1 cellular context compared by ENCODE assay signal in the genomic region with DNA sequence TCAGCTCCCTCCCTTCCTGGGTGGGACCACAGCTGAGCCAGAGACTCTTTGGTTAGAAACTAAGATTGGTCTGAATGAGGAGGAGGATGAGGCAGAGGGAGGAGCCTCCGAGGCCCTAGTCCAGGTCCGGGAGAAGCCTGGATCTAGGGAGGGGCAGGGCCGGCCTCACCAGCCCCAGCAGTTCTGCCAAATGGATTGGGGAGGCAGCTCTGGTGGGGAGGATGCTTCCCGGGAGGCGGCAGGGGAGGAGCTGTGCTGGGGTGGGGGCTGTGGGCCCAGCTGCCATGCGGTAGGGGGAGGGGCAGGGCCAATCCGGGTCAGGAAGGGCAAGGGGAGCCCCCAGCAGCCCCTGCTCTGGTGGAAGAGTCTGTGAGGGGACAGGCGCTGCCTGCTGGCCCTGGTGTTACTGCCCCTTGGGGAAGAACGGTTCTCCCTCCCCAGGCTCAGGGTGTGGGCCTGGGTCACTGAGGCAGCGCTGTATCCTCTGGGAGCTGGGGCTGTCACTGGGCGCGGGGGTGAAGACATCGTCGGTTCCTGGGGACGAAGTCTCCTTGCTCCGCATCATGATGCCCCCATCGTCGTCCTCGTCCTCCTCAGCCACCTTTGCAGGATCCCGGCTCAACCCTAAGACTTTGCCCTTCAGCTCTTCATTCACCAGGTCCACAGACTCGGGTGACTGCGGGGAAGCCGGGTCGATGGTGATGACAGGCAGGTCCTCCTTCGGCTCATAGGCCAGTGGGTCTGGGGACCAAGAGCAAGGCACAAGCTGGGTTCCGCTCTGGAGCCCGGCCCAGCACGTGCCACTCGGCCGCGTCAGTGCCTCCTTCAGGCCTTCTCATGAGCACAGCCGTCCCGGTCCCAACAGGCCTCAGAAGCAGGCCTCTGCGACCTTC.
TF ChIP-seq lines count a peak whose summit lies in the region.

No MANE protein-coding gene starts in this region.

TF ChIP-seq in HepG2, 621 proteins besides CTCF, POLR2A, EP300 and RAD21 (continued from another document):
- TF ChIP-seq BRF2 (CRISPR knock-in tag; IDR thresholded peaks at IDR 0.05), result no peak
- TF ChIP-seq ZNF644 (CRISPR knock-in tag; IDR thresholded peaks at IDR 0.05; ENCODE audit: low read depth), result no peak
- no peak for TF ChIP-seq SMARCC2 (IDR thresholded peaks at IDR 0.05)
- TF ChIP-seq POGZ (CRISPR knock-in tag; IDR thresholded peaks at IDR 0.05), result no peak
- no peak for TF ChIP-seq SNAI1 (CRISPR knock-in tag; IDR thresholded peaks at IDR 0.05; ENCODE audit: borderline replicate concordance)
- TF ChIP-seq PTBP1 (IDR thresholded peaks at IDR 0.05; ENCODE audit: low read depth, low read length, poor library complexity, severe bottlenecking), result no peak
- TF ChIP-seq ZKSCAN5 (CRISPR knock-in tag; IDR thresholded peaks at IDR 0.05), result no peak
- TF ChIP-seq, protein P1, sequence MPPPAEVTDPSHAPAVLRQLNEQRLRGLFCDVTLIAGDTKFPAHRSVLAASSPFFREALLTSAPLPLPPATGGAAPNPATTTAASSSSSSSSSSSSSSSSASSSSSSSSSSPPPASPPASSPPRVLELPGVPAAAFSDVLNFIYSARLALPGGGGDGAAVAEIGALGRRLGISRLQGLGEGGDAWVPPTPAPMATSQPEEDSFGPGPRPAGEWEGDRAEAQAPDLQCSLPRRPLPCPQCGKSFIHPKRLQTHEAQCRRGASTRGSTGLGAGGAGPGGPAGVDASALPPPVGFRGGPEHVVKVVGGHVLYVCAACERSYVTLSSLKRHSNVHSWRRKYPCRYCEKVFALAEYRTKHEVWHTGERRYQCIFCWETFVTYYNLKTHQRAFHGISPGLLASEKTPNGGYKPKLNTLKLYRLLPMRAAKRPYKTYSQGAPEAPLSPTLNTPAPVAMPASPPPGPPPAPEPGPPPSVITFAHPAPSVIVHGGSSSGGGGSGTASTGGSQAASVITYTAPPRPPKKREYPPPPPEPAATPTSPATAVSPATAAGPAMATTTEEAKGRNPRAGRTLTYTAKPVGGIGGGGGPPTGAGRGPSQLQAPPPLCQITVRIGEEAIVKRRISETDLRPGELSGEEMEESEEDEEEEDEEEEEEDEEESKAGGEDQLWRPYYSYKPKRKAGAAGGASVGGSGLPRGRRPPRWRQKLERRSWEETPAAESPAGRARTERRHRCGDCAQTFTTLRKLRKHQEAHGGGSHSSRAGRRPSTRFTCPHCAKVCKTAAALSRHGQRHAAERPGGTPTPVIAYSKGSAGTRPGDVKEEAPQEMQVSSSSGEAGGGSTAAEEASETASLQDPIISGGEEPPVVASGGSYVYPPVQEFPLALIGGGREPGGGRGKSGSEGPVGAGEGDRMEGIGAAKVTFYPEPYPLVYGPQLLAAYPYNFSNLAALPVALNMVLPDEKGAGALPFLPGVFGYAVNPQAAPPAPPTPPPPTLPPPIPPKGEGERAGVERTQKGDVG (CRISPR knock-in tag; IDR thresholded peaks at IDR 0.05; ENCODE audit: borderline replicate concordance), result no peak
